8 cellular contexts compared by ENCODE assay signal in the genomic region with DNA sequence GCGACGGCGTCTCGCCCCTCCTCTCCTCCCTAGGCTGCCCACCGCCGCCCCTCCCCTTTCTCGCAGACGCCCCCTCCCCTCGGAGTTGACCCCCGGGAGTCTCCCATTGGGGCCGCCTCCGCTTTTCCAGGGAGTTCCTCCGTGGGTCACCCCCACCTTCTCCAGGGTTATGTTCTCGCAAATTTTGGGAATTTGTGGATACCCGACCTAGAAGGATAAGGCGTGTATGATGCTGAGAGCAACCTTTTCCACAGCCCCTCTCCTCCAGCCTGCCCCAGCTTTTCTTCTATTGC. TPM values are rescaled to one million over a fixed set of nuclear protein-coding genes. Genes with fewer than 3 reads are reported as not detected.
DNase-seq lines count a peak whose midpoint lies in the region; ATAC-seq, FAIRE-seq and TF ChIP-seq lines count a peak whose summit lies in the region.

No MANE protein-coding gene starts in this region.

- TF ChIP-seq CTCF in HFFc6 (IDR thresholded peaks at IDR 0.05): no peak
- TF ChIP-seq CTCF in hepatocyte (IDR thresholded peaks at IDR 0.05; ENCODE audit: poor library complexity): no peak
- no peak for TF ChIP-seq CTCF in GM10266 (IDR thresholded peaks at IDR 0.05; ENCODE audit: control insufficient read depth, insufficient read depth, low read depth, missing control alignments)

- peak overlapping the region; percentile 98 for H3K27ac Mint-ChIP-seq in HFFc6
- peak overlapping the region; percentile 84 for H3K27ac Mint-ChIP-seq in activated naive CD8-positive, alpha-beta T cell

- no peaks in the 10 kb centered on the region for H4K20me1 ChIP-seq in hepatocyte (ENCODE audit: insufficient read depth, poor library complexity, severe bottlenecking)

- H3K4me1 Mint-ChIP-seq in HFFc6 (ENCODE audit: low read depth): peaks cover 18% of the 10 kb centered on the region
- H3K4me1 Mint-ChIP-seq in activated naive CD8-positive, alpha-beta T cell (ENCODE audit: low read depth): peaks cover 19% of the 10 kb centered on the region

- no peaks in the 10 kb centered on the region for H3K36me3 Mint-ChIP-seq in HFFc6 (ENCODE audit: low read depth)
- peaks cover 4% of the 10 kb centered on the region for H3K36me3 Mint-ChIP-seq in activated naive CD8-positive, alpha-beta T cell

- H3K4me3 ChIP-seq in hepatocyte (peak overlapping the region; percentile 46), small intestine (ENCODE audit: low read depth in 1 of 2, low read length in 2 of 2) (peak overlapping the region; percentile 45 to 68)

- no peaks in the 10 kb centered on the region for H3K9me3 Mint-ChIP-seq in HFFc6
- peaks cover 8% of the 10 kb centered on the region for H3K9me3 Mint-ChIP-seq in activated naive CD8-positive, alpha-beta T cell (ENCODE audit: low read depth)

- H3K4me1 ChIP-seq in hepatocyte (ENCODE audit: insufficient read depth) (peaks cover 9% of the 10 kb centered on the region), small intestine (ENCODE audit: control insufficient read depth in 2 of 2, insufficient read depth in 1 of 2, low read depth in 1 of 2, low read length in 1 of 2) (peaks cover 0 to 3% of the 10 kb centered on the region in 2 donors)

- H3K27me3 ChIP-seq in hepatocyte: no peaks in the 10 kb centered on the region
- no peaks in the 10 kb centered on the region for H3K27me3 ChIP-seq in small intestine (ENCODE audit: control insufficient read depth in 2 of 2, insufficient read depth in 2 of 2, low read length in 2 of 2)

- H3K27ac ChIP-seq in hepatocyte: peak overlapping the region; percentile 90
- peak overlapping the region; percentile 61 to 98 for H3K27ac ChIP-seq in small intestine (ENCODE audit: low read depth in 1 of 2, low read length in 1 of 2)

- DNase-seq in HFFc6: no peak
- DNase-seq in hepatocyte (ENCODE audit: low spot score): no peak
- no peak for DNase-seq in small intestine
- DNase-seq in NCI-H226: no peak
- no peak for DNase-seq in NCI-H2227 (lab: John Stamatoyannopoulos, UW; ENCODE audit: unreplicated experiment)
- DNase-seq in GM10266 (ENCODE audit: extremely low spot score): no peak

- H3K36me3 ChIP-seq in hepatocyte (replicated peaks; ENCODE audit: insufficient read depth, low read depth) (no peaks in the 10 kb centered on the region), small intestine (ENCODE audit: control insufficient read depth in 2 of 2, insufficient read depth in 2 of 2, low read length in 2 of 2) (no peaks in the 10 kb centered on the region)

- H3K4me3 Mint-ChIP-seq in HFFc6: peak overlapping the region; percentile 97
- peak overlapping the region; percentile 93 for H3K4me3 Mint-ChIP-seq in activated naive CD8-positive, alpha-beta T cell

- peaks cover 18% of the 10 kb centered on the region for H3K79me2 ChIP-seq in hepatocyte

- H3K9me3 ChIP-seq in hepatocyte (ENCODE audit: low read depth) (no peaks in the 10 kb centered on the region), small intestine (ENCODE audit: control insufficient read depth, low read depth) (no peaks in the 10 kb centered on the region)

- ATAC-seq in HG02885 (IDR thresholded peaks at IDR 0.05; ENCODE audit: poor library complexity, unreplicated experiment): no peak

- no peak for FAIRE-seq in small intestine (lab: Jason Lieb, UNC)

- no peaks in the 10 kb centered on the region; the same call in none of the 2 replicates for H3K27me3 Mint-ChIP-seq in HFFc6 (ENCODE audit: insufficient read depth)
- H3K27me3 Mint-ChIP-seq in activated naive CD8-positive, alpha-beta T cell: no peaks in the 10 kb centered on the region

- H3K9me2 ChIP-seq in hepatocyte (replicated peaks; ENCODE audit: insufficient read depth): no peaks in the 10 kb centered on the region

- H2AFZ ChIP-seq in hepatocyte: peak overlapping the region; percentile 41

- H3K4me2 ChIP-seq in hepatocyte: peak overlapping the region; percentile 72

- 4% methylated on average over 7 of the region's 16 CpGs for WGBS in hepatocyte (ENCODE audit: low lambda C conversion rate, missing lambda C conversion rate)
- 4 to 7% (median 5%) methylated on average over 8 to 16 of the region's 16 CpGs for WGBS in small intestine, 3 donors

RNA-seq across cellular contexts. Expression of a gene that starts 0.3 kb away (rescaled TPM):
- total RNA-seq in HFFc6 (2021; fragmentation: NEBNext Ultra II Directional; extraction: Animal tissue kit (Norgen Biotek cat#: 25700)): 1 to 10 TPM; 6.6 to 9.3 (median 7.5) TPM
- total RNA-seq in hepatocyte: 12.2 TPM in 2 replicates
- polyA plus RNA-seq in hepatocyte: 8.0 and 8.8 TPM in 2 replicates
- 1 to 10 TPM; 3.1 to 7.6 (median 4.8) TPM for polyA plus RNA-seq in small intestine
